ENCODE assay signal across 1 cellular context in the genomic region with DNA sequence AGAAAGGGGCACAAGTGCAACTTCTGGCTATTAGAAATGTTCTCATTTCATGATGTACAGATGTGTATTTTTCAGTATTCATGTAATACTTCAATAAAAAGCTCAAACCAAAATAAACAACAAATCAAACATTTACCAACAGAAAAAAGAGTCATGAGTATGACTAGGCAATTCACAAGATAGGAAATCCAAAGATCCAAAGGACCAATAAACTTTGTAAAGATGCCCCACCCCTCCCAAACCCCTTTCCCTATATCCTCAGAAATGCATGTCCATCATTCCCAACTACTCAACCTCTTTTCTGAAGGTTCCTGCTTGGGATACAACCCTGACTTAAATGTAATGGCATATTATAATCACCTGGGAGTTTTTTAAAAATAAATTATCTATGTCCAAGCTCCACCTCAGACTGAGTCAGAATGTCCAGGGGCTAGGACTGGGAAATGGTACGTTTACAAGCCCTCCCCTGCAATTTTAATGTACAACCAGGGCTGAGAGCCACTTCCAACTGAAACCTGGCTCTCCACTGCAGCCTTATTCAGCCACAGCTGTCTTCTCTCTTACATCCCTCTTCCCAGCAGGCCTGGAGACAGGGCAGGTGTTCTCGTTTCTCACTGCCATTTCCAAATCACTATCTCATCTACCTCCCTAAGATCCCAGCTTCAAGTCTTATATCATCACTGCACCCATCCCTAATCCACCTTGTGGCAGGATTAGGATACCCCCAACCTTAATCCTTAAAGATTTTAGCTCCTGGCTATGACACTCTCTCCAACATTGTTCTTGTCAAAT.
TF ChIP-seq lines count a peak whose summit lies in the region.

No MANE protein-coding gene starts in this region.

TF ChIP-seq in GM12878, 131 proteins besides CTCF, POLR2A, EP300 and RAD21:
- TF ChIP-seq KAT2A (conservative IDR thresholded peaks at IDR 0.05; ENCODE audit: control insufficient read depth, low read depth, low read length), result no peak
- no peak for TF ChIP-seq STAT1 (conservative IDR thresholded peaks at IDR 0.05)
- no peak for TF ChIP-seq BACH1 (IDR thresholded peaks at IDR 0.05; ENCODE audit: borderline replicate concordance)
- TF ChIP-seq NFXL1 (IDR thresholded peaks at IDR 0.05; ENCODE audit: borderline replicate concordance), result no peak
- TF ChIP-seq, protein P1, sequence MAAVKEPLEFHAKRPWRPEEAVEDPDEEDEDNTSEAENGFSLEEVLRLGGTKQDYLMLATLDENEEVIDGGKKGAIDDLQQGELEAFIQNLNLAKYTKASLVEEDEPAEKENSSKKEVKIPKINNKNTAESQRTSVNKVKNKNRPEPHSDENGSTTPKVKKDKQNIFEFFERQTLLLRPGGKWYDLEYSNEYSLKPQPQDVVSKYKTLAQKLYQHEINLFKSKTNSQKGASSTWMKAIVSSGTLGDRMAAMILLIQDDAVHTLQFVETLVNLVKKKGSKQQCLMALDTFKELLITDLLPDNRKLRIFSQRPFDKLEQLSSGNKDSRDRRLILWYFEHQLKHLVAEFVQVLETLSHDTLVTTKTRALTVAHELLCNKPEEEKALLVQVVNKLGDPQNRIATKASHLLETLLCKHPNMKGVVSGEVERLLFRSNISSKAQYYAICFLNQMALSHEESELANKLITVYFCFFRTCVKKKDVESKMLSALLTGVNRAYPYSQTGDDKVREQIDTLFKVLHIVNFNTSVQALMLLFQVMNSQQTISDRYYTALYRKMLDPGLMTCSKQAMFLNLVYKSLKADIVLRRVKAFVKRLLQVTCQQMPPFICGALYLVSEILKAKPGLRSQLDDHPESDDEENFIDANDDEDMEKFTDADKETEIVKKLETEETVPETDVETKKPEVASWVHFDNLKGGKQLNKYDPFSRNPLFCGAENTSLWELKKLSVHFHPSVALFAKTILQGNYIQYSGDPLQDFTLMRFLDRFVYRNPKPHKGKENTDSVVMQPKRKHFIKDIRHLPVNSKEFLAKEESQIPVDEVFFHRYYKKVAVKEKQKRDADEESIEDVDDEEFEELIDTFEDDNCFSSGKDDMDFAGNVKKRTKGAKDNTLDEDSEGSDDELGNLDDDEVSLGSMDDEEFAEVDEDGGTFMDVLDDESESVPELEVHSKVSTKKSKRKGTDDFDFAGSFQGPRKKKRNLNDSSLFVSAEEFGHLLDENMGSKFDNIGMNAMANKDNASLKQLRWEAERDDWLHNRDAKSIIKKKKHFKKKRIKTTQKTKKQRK (IDR thresholded peaks at IDR 0.05; ENCODE audit: low read depth, low read length), result no peak
- TF ChIP-seq WRNIP1 (IDR thresholded peaks at IDR 0.05; ENCODE audit: borderline replicate concordance, low read depth, low read length), result no peak
- TF ChIP-seq, protein P2, sequence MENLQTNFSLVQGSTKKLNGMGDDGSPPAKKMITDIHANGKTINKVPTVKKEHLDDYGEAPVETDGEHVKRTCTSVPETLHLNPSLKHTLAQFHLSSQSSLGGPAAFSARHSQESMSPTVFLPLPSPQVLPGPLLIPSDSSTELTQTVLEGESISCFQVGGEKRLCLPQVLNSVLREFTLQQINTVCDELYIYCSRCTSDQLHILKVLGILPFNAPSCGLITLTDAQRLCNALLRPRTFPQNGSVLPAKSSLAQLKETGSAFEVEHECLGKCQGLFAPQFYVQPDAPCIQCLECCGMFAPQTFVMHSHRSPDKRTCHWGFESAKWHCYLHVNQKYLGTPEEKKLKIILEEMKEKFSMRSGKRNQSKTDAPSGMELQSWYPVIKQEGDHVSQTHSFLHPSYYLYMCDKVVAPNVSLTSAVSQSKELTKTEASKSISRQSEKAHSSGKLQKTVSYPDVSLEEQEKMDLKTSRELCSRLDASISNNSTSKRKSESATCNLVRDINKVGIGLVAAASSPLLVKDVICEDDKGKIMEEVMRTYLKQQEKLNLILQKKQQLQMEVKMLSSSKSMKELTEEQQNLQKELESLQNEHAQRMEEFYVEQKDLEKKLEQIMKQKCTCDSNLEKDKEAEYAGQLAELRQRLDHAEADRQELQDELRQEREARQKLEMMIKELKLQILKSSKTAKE (IDR thresholded peaks at IDR 0.05; ENCODE audit: low read depth, poor library complexity, severe bottlenecking), result no peak
- TF ChIP-seq, protein P3, sequence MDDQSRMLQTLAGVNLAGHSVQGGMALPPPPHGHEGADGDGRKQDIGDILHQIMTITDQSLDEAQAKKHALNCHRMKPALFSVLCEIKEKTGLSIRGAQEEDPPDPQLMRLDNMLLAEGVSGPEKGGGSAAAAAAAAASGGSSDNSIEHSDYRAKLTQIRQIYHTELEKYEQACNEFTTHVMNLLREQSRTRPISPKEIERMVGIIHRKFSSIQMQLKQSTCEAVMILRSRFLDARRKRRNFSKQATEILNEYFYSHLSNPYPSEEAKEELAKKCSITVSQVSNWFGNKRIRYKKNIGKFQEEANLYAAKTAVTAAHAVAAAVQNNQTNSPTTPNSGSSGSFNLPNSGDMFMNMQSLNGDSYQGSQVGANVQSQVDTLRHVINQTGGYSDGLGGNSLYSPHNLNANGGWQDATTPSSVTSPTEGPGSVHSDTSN (IDR thresholded peaks at IDR 0.05; ENCODE audit: insufficient replicate concordance, low read depth, low read length), result no peak
- TF ChIP-seq TCF12 (IDR thresholded peaks at IDR 0.05; ENCODE audit: low read depth, low read length), result no peak
- TF ChIP-seq MEF2B (IDR thresholded peaks at IDR 0.05; ENCODE audit: partially characterized antibody, poor library complexity, severe bottlenecking), result no peak
- TF ChIP-seq, protein P4, sequence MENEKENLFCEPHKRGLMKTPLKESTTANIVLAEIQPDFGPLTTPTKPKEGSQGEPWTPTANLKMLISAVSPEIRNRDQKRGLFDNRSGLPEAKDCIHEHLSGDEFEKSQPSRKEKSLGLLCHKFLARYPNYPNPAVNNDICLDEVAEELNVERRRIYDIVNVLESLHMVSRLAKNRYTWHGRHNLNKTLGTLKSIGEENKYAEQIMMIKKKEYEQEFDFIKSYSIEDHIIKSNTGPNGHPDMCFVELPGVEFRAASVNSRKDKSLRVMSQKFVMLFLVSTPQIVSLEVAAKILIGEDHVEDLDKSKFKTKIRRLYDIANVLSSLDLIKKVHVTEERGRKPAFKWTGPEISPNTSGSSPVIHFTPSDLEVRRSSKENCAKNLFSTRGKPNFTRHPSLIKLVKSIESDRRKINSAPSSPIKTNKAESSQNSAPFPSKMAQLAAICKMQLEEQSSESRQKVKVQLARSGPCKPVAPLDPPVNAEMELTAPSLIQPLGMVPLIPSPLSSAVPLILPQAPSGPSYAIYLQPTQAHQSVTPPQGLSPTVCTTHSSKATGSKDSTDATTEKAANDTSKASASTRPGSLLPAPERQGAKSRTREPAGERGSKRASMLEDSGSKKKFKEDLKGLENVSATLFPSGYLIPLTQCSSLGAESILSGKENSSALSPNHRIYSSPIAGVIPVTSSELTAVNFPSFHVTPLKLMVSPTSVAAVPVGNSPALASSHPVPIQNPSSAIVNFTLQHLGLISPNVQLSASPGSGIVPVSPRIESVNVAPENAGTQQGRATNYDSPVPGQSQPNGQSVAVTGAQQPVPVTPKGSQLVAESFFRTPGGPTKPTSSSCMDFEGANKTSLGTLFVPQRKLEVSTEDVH (IDR thresholded peaks at IDR 0.05; ENCODE audit: low read depth, partially characterized antibody), result no peak
- no peak for TF ChIP-seq HDAC6 (IDR thresholded peaks at IDR 0.05; ENCODE audit: unreplicated experiment)
- TF ChIP-seq RELA (IDR thresholded peaks at IDR 0.05; ENCODE audit: borderline replicate concordance, partially characterized antibody), result no peak
- no peak for TF ChIP-seq ESRRA (IDR thresholded peaks at IDR 0.05; ENCODE audit: low read length)
- TF ChIP-seq, protein P5, sequence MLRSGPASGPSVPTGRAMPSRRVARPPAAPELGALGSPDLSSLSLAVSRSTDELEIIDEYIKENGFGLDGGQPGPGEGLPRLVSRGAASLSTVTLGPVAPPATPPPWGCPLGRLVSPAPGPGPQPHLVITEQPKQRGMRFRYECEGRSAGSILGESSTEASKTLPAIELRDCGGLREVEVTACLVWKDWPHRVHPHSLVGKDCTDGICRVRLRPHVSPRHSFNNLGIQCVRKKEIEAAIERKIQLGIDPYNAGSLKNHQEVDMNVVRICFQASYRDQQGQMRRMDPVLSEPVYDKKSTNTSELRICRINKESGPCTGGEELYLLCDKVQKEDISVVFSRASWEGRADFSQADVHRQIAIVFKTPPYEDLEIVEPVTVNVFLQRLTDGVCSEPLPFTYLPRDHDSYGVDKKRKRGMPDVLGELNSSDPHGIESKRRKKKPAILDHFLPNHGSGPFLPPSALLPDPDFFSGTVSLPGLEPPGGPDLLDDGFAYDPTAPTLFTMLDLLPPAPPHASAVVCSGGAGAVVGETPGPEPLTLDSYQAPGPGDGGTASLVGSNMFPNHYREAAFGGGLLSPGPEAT (IDR thresholded peaks at IDR 0.05; ENCODE audit: low read depth), result no peak
- no peak for TF ChIP-seq SREBF2 (IDR thresholded peaks at IDR 0.05; ENCODE audit: low read length)
- no peak for TF ChIP-seq SIN3A (IDR thresholded peaks at IDR 0.05; ENCODE audit: low read depth, low read length)
- no peak for TF ChIP-seq HDAC2 (IDR thresholded peaks at IDR 0.05)
- TF ChIP-seq NR2C2 (IDR thresholded peaks at IDR 0.05; ENCODE audit: borderline replicate concordance, control insufficient read depth, insufficient read length, low read depth), result no peak
- TF ChIP-seq, protein P6, sequence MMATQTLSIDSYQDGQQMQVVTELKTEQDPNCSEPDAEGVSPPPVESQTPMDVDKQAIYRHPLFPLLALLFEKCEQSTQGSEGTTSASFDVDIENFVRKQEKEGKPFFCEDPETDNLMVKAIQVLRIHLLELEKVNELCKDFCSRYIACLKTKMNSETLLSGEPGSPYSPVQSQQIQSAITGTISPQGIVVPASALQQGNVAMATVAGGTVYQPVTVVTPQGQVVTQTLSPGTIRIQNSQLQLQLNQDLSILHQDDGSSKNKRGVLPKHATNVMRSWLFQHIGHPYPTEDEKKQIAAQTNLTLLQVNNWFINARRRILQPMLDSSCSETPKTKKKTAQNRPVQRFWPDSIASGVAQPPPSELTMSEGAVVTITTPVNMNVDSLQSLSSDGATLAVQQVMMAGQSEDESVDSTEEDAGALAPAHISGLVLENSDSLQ (IDR thresholded peaks at IDR 0.05), result no peak
